11 cellular contexts compared by ENCODE assay signal in genomic region chr9:93156475-93157008, GRCh38. TPM values are rescaled to one million over a fixed set of nuclear protein-coding genes. Genes with fewer than 3 reads are reported as not detected.
DNase-seq lines count a peak whose midpoint lies in the region; ATAC-seq and TF ChIP-seq lines count a peak whose summit lies in the region.
"Had no signal": no experiment of that assay in that cellular context is flagged by ENCODE, and none has a peak within 500 bp of the region (broad histone marks: within the 10 kb centered on the region; RNA-seq: fewer than 3 reads in every experiment).

No MANE protein-coding gene starts in this region.

- H3K27ac ChIP-seq in mesendoderm (ENCODE audit: low read depth, low read length) (no peak overlapping the region), mammary epithelial cell (ENCODE audit: insufficient read depth, low read depth, low read length) (no peak overlapping the region)
- H3K27ac ChIP-seq: A549, epithelial cell of prostate had no signal

- no peaks in the 10 kb centered on the region for H3K79me1 ChIP-seq in mesendoderm (ENCODE audit: low read length)

- H3K4me1 ChIP-seq in mesendoderm (ENCODE audit: control insufficient read depth, low read depth, low read length) (no peaks in the 10 kb centered on the region), mammary epithelial cell (ENCODE audit: insufficient read depth, low read length) (no peaks in the 10 kb centered on the region)

- dilution Hi-C loops in mammary epithelial cell (cut with HindIII; ENCODE audit: low sequenced_read_pairs): loop anchor here (5.0 to 10.0 kb wide), 5 partner anchors 34 to 428 kb away; no protein-coding TSS in a partner anchor

- peaks cover 3% of the 10 kb centered on the region for H3K9me3 Mint-ChIP-seq in activated CD4-positive, alpha-beta T cell treated with anti-CD3 and anti-CD28 coated beads for 36 hours (ENCODE audit: low read depth)
- H3K9me3 Mint-ChIP-seq in activated T-cell treated with anti-CD3 and anti-CD28 coated beads, Interleukin-2, amount 50 U/mL, for 24 hours: no peaks in the 10 kb centered on the region

- DNase-seq in activated CD4-positive, alpha-beta T cell treated with anti-CD3 and anti-CD28 coated beads for 36 hours: peak; percentile 81
- no peak for DNase-seq in activated CD4-positive, alpha-beta T cell treated with anti-CD3 and anti-CD28 coated beads for 4 hours
- peak; percentile 58 for DNase-seq in activated T-cell treated with anti-CD3 and anti-CD28 coated beads, Interleukin-2, amount 50 U/mL, for 24 hours
- peak; percentile 41 to 46 for DNase-seq in stimulated activated CD4-positive, alpha-beta T cell treated with anti-CD3 and anti-CD28 coated beads, Interleukin-2, amount 100 ng/mL, for 24 hours
- DNase-seq in mesendoderm (no peak), mammary epithelial cell (no peak), cardiac septum (ENCODE audit: low spot score) (no peak)
- DNase-seq: NCI-H187 had no signal

- no peak overlapping the region for H3K4me2 ChIP-seq in mesendoderm (ENCODE audit: low read length)
- no peak overlapping the region for H3K4me2 ChIP-seq in mammary epithelial cell (ENCODE audit: insufficient read depth, low read depth, low read length)
- H3K4me2 ChIP-seq: A549 had no signal

- H3K9me3 ChIP-seq in mammary epithelial cell (replicated peaks; ENCODE audit: insufficient read depth, low read length): no peaks in the 10 kb centered on the region
- H3K9me3 ChIP-seq: A549 had no signal

- no peak overlapping the region for H2BK15ac ChIP-seq in mesendoderm (replicated peaks; ENCODE audit: low read depth)

- H3K79me2 ChIP-seq in mesendoderm (ENCODE audit: control insufficient read depth, insufficient read depth, low read length) (no peaks in the 10 kb centered on the region), mammary epithelial cell (ENCODE audit: insufficient read depth, low read length) (no peaks in the 10 kb centered on the region)

- peak overlapping the region; percentile 73 for H3K27ac Mint-ChIP-seq in activated CD4-positive, alpha-beta T cell treated with anti-CD3 and anti-CD28 coated beads for 36 hours
- peak overlapping the region; percentile 85 for H3K27ac Mint-ChIP-seq in activated T-cell treated with anti-CD3 and anti-CD28 coated beads, Interleukin-2, amount 50 U/mL, for 24 hours

- H3K9ac ChIP-seq in mesendoderm (ENCODE audit: low read length): no peak overlapping the region
- no peak overlapping the region for H3K9ac ChIP-seq in mammary epithelial cell (ENCODE audit: insufficient read depth, low read length)

- peaks cover 26% of the 10 kb centered on the region for H3K4me1 Mint-ChIP-seq in activated CD4-positive, alpha-beta T cell treated with anti-CD3 and anti-CD28 coated beads for 36 hours
- peaks cover 27% of the 10 kb centered on the region for H3K4me1 Mint-ChIP-seq in activated T-cell treated with anti-CD3 and anti-CD28 coated beads, Interleukin-2, amount 50 U/mL, for 24 hours (ENCODE audit: low read depth)

- no peak overlapping the region for H2BK120ac ChIP-seq in mesendoderm (ENCODE audit: low read depth, low read length)

- H3K36me3 ChIP-seq in mesendoderm (ENCODE audit: control insufficient read depth, insufficient read depth, low read length) (no peaks in the 10 kb centered on the region), mammary epithelial cell (ENCODE audit: insufficient read depth, low read length) (no peaks in the 10 kb centered on the region)

- TF ChIP-seq CTCF in mammary epithelial cell (conservative IDR thresholded peaks at IDR 0.05 in 1 of 2, IDR thresholded peaks at IDR 0.05 in 1 of 2; ENCODE audit: extremely low read depth in 1 of 2, insufficient read depth in 1 of 2, low read depth in 1 of 2, low read length in 2 of 2): no peak

- intact Hi-C loops in activated CD4-positive, alpha-beta T cell treated with anti-CD3 and anti-CD28 coated beads for 36 hours (cut with DNase I, micrococcal nuclease): loop anchor here (1.0 to 10.0 kb wide), 5 partner anchors 9 to 1008 kb away; partner anchors contain the start of genes FAM120A (in 2 of the 2) and FAM120AOS (in 2 of the 2)
- intact Hi-C loops in mammary epithelial cell (cut with micrococcal nuclease) (no loop called here), cardiac septum (cut with DNase I) (no loop called here)

- CTCF ChIA-PET in activated CD4-positive, alpha-beta T cell treated with anti-CD3 and anti-CD28 coated beads for 36 hours (lab: Charles Lee): interaction anchor here (0.6 to 2.4 kb wide), 8 partner anchors 13 to 409 kb away, joined by 3 to 7 read pairs (median 3); partner anchors contain the start of gene NINJ1
- CTCF ChIA-PET in mammary epithelial cell (lab: Charles Lee; ENCODE audit: low non-redundant PET): no interaction called here

- no peak overlapping the region for H2BK5ac ChIP-seq in mesendoderm (ENCODE audit: low read length)

- no CpG with 5 or more reads among the region's 11 CpGs for WGBS in mesendoderm (ENCODE audit: extremely low coverage, insufficient coverage, low lambda C conversion rate)
- 94% methylated on average over 11 of the region's 11 CpGs for WGBS in mammary epithelial cell (ENCODE audit: low coverage, missing lambda C conversion rate)

- H4K20me1 ChIP-seq in mammary epithelial cell (ENCODE audit: insufficient read depth, low read length): no peaks in the 10 kb centered on the region

- no peak overlapping the region for H3K4ac ChIP-seq in mesendoderm (ENCODE audit: low read depth, low read length)

- H3K4me3 ChIP-seq in mesendoderm (ENCODE audit: low read length) (no peak overlapping the region), mammary epithelial cell (replicated peaks in 1 of 3; ENCODE audit: insufficient read depth in 1 of 3, low read depth in 2 of 3, low read length in 3 of 3) (no peak overlapping the region)
- H3K4me3 ChIP-seq: A549 had no signal

- H3K18ac ChIP-seq in mesendoderm (ENCODE audit: low read length): no peak overlapping the region

- no peak overlapping the region for H4K8ac ChIP-seq in mesendoderm (ENCODE audit: low read depth, low read length)

- H3K56ac ChIP-seq in mesendoderm (ENCODE audit: low read length): no peak overlapping the region

- no peak overlapping the region for H3K4me3 Mint-ChIP-seq in activated CD4-positive, alpha-beta T cell treated with anti-CD3 and anti-CD28 coated beads for 36 hours
- H3K4me3 Mint-ChIP-seq in activated T-cell treated with anti-CD3 and anti-CD28 coated beads, Interleukin-2, amount 50 U/mL, for 24 hours: no peak overlapping the region

- no peak overlapping the region for H2AFZ ChIP-seq in mammary epithelial cell (ENCODE audit: low read depth, low read length)

- peaks cover 2% of the 10 kb centered on the region for H3K36me3 Mint-ChIP-seq in activated CD4-positive, alpha-beta T cell treated with anti-CD3 and anti-CD28 coated beads for 36 hours (ENCODE audit: low read depth)
- H3K36me3 Mint-ChIP-seq in activated T-cell treated with anti-CD3 and anti-CD28 coated beads, Interleukin-2, amount 50 U/mL, for 24 hours (ENCODE audit: low read depth): peaks cover 2% of the 10 kb centered on the region

- no peak overlapping the region for H2AK5ac ChIP-seq in mesendoderm (ENCODE audit: low read length)

- H3K23ac ChIP-seq in mesendoderm (ENCODE audit: low read length): no peak overlapping the region

- POLR2A ChIA-PET in activated CD4-positive, alpha-beta T cell treated with anti-CD3 and anti-CD28 coated beads for 36 hours (lab: Charles Lee): interaction anchor here (1.0 to 1.3 kb wide), 2 partner anchors 23 to 57 kb away, joined by 3 to 6 read pairs; partner anchors contain the start of gene NINJ1

- in situ Hi-C loops in mammary epithelial cell (cut with MboI; ENCODE audit: low sequenced_read_pairs in 2 of 2): no loop called here

- no peak overlapping the region for H4K5ac ChIP-seq in mesendoderm (ENCODE audit: low read length)

- peak; percentile 89 for ATAC-seq in activated CD4-positive, alpha-beta T cell treated with anti-CD3 and anti-CD28 coated beads for 36 hours
- peak; percentile 56 for ATAC-seq in GM21717 (IDR thresholded peaks at IDR 0.05; ENCODE audit: unreplicated experiment)
- ATAC-seq: A549 had no signal

- H3K27me3 Mint-ChIP-seq in activated CD4-positive, alpha-beta T cell treated with anti-CD3 and anti-CD28 coated beads for 36 hours: no peaks in the 10 kb centered on the region
- no peaks in the 10 kb centered on the region for H3K27me3 Mint-ChIP-seq in activated T-cell treated with anti-CD3 and anti-CD28 coated beads, Interleukin-2, amount 50 U/mL, for 24 hours

- BruUV-seq in mammary epithelial cell (replicated peaks; lab: Mats Ljungman, UMichigan): no TSS peak

- no peaks in the 10 kb centered on the region for H3K27me3 ChIP-seq in mesendoderm (ENCODE audit: insufficient read depth, low read length, poor library complexity)
- H3K27me3 ChIP-seq in mammary epithelial cell (ENCODE audit: insufficient read depth, low read length): no peaks in the 10 kb centered on the region

RNA-seq across cellular contexts. Expression of gene NINJ1, which starts 22.5 kb away (rescaled TPM):
- total RNA-seq in activated CD4-positive, alpha-beta T cell treated with anti-CD3 and anti-CD28 coated beads for 36 hours: 100 to 1,000 TPM in 1 of 2 experiments, 10 to 100 TPM in 1; 77.4 to 108 TPM
- 16.0 TPM for polyA plus RNA-seq in mesendoderm (2013, experiment 1 of 2)
- 17.4 TPM for polyA plus RNA-seq in mesendoderm (2013, experiment 2 of 2)
- total RNA-seq in mammary epithelial cell (10 to 100 TPM; 50.2 to 92.2 TPM), cardiac septum (46.4 TPM)
- 48.5 TPM for polyA plus RNA-seq in mammary epithelial cell
- 69.2 TPM for polyA minus RNA-seq in mammary epithelial cell

RNA-seq across cellular contexts. Expression of gene WNK2, which starts 27.4 kb away (rescaled TPM):
- 1 to 10 TPM; 3.3 to 4.6 TPM for total RNA-seq in activated CD4-positive, alpha-beta T cell treated with anti-CD3 and anti-CD28 coated beads for 36 hours
- 21.9 TPM for polyA plus RNA-seq in mesendoderm (2013, experiment 1 of 2)
- 21.3 TPM for polyA plus RNA-seq in mesendoderm (2013, experiment 2 of 2)
- total RNA-seq in mammary epithelial cell: 10 to 100 TPM in 1 of 2 donors, under 1 TPM in 1; 0.49 to 12.8 TPM
- 0.01 TPM for polyA plus RNA-seq in mammary epithelial cell
- not detected for polyA minus RNA-seq in mammary epithelial cell
- 123 TPM for total RNA-seq in cardiac septum

Comparison
In these comparisons a context has a peak if more than half of its experiments do, and no peak if none do; other contexts are left out.
1. DNase-seq: peak in activated CD4-positive, alpha-beta T cell treated with anti-CD3 and anti-CD28 coated beads for 36 hours (single experiment), activated T-cell treated with anti-CD3 and anti-CD28 coated beads, Interleukin-2, amount 50 U/mL, for 24 hours (single experiment) and stimulated activated CD4-positive, alpha-beta T cell treated with anti-CD3 and anti-CD28 coated beads, Interleukin-2, amount 100 ng/mL, for 24 hours (2 of 2); none in activated CD4-positive, alpha-beta T cell treated with anti-CD3 and anti-CD28 coated beads for 4 hours (0 of 2), mesendoderm (single experiment), mammary epithelial cell (single experiment) and cardiac septum (single experiment).
2. intact Hi-C loops: an anchor here in activated CD4-positive, alpha-beta T cell treated with anti-CD3 and anti-CD28 coated beads for 36 hours (1.0 to 10.0 kb wide); none called in mammary epithelial cell and cardiac septum.